12 cellular contexts compared by ENCODE assay signal in the genomic region with DNA sequence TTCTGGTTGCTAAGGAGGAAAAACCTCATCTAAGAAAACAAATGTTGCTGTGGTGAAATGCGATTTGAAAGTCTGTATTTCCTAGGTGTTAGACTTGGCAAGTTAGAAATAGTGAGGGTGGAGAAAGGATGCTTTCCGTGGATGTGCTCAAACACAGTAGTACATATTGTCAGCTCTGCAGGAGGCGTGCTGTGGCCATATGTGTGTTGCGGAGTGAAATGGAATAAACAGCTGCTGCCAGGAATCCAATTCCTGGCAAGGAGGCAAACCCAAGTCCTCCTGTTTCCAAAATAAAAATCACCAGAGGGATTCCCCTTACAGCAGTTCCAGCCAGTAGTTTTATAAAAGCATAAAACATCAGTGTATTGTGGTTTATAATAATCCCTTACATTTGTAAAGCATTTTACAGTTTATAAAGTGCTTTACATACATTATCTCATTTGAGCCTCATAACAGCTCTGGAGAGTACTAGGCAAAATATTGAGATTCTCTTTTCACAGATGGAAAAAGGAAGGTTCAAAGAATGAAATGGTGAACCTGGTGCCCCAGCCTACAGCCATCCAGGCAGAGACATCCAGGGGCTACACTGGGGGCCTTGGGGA.
A peak's percentile ranks its signal among the peaks of the same experiment; 100 is the strongest.
DNase-seq lines count a peak whose midpoint lies in the region; ATAC-seq and TF ChIP-seq lines count a peak whose summit lies in the region.
"Had no signal": no experiment of that assay in that cellular context is flagged by ENCODE, and none has a peak within 500 bp of the region (broad histone marks: within the 10 kb centered on the region; RNA-seq: fewer than 3 reads in every experiment).

No MANE protein-coding gene starts in this region.

- no peak overlapping the region for H3K4me3 ChIP-seq in foreskin fibroblast (ENCODE audit: low read depth in 1 of 2, low read length in 2 of 2)

- H3K36me3 Mint-ChIP-seq in osteocyte (ENCODE audit: unreplicated experiment), result no peaks in the 10 kb centered on the region
- H3K36me3 Mint-ChIP-seq: T-cell had no signal

- no peaks in the 10 kb centered on the region for H3K4me1 Mint-ChIP-seq in osteocyte (ENCODE audit: unreplicated experiment)
- H3K4me1 Mint-ChIP-seq: T-cell had no signal

- H3K27ac Mint-ChIP-seq in osteocyte (ENCODE audit: unreplicated experiment), result no peak overlapping the region
- H3K27ac Mint-ChIP-seq: T-cell had no signal

- no peak overlapping the region for H3K4me3 Mint-ChIP-seq in osteocyte (ENCODE audit: unreplicated experiment)
- H3K4me3 Mint-ChIP-seq: T-cell had no signal

- DNase-seq in DMS 273 (lab: John Stamatoyannopoulos, UW; ENCODE audit: unreplicated experiment) (peak; percentile 92), NCI-H82 (lab: John Stamatoyannopoulos, UW) (peak; percentile 75), foreskin fibroblast (peak; percentile 8 to 51), osteocyte (ENCODE audit: extremely low spot score, unreplicated experiment) (peak; percentile 21), AML-193 (lab: John Stamatoyannopoulos, UW) (no peak), 8988T (no peak), activated T-cell treated with anti-CD3 and anti-CD28 coated beads for 4 hours (no peak)
- DNase-seq: activated CD8-positive, alpha-beta memory T cell treated with anti-CD3 and anti-CD28 coated beads for 24 hours; COR-L47; NCI-H1436 treated with DMSO at 0.1 percent for 48 hours; T-cell had no signal

- TF ChIP-seq CTCF in foreskin fibroblast (IDR thresholded peaks at IDR 0.05; ENCODE audit: low read depth, low read length) (no peak), osteocyte (IDR thresholded peaks at IDR 0.05) (no peak)

- no peaks in the 10 kb centered on the region for H3K9me3 Mint-ChIP-seq in osteocyte (ENCODE audit: unreplicated experiment)

- H3K27me3 Mint-ChIP-seq in osteocyte (ENCODE audit: unreplicated experiment), result peaks cover 24% of the 10 kb centered on the region

- no peak for ATAC-seq in HG03108 (IDR thresholded peaks at IDR 0.05; ENCODE audit: unreplicated experiment)
- ATAC-seq: T-cell had no signal

Comparison
In these comparisons a context has a peak if more than half of its experiments do, and no peak if none do; other contexts are left out.
1. DNase-seq: peak in DMS 273 (single experiment), NCI-H82 (single experiment), foreskin fibroblast (2 of 2) and osteocyte (single experiment); none in AML-193 (0 of 2), 8988T (single experiment) and activated T-cell treated with anti-CD3 and anti-CD28 coated beads for 4 hours (single experiment).